Comparison of ENCODE assay signal across 18 cellular contexts in the genomic region with DNA sequence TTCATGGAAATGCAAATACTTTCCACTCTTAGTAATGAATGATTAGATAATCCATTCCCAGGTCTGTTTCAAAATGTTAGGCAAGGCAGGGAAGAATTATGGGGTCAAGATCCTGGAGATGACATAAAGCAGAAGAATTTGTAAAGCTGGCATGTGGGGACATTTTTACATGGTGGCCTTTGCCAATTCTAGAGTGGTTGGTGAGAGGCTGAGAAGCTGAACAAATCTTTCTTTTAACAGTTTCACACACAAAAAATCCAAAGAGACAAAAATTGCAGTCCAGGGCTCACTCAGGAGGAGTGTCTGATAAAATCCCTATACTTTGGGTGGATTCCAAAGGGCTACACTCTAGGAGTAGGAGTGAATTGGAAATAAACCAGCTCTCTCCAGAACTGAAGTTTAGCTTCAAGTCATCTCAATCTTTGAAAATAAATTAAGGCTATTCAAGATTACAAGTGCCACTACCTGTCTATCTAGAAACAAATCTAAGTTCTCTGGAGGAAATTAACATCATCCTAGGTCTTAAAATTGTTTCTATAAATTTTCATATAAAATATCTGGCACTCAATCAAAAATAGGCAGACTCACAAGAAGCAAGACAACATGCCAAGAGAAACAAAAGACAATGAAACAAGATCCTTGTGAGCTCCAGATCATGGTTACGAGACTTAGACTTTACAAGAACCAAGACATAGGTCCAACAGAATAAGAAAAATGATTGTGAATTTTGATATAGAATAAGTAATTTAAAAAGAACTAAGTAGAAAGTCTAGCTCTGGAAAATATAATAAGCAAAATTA.
DNase-seq lines count a peak whose midpoint lies in the region; ATAC-seq, FAIRE-seq and TF ChIP-seq lines count a peak whose summit lies in the region.
"Had no signal": no experiment of that assay in that cellular context is flagged by ENCODE, and none has a peak within 500 bp of the region (broad histone marks: within the 10 kb centered on the region; RNA-seq: fewer than 3 reads in every experiment).

No MANE protein-coding gene starts in this region.

- H3K27ac ChIP-seq in A549, result no peak overlapping the region
- H3K27ac ChIP-seq: KMS-11 had no signal

- no peak for TF ChIP-seq EP300 in A549 (IDR thresholded peaks at IDR 0.05)

- no peak for ATAC-seq in A549
- no peak for ATAC-seq in HG02938 (IDR thresholded peaks at IDR 0.05; ENCODE audit: unreplicated experiment)

- FAIRE-seq in A549 (lab: Jason Lieb, UNC) (peak; percentile 70), urothelium cell line (lab: Jason Lieb, UNC) (no peak)

- no peak for TF ChIP-seq POLR2A in A549 (IDR thresholded peaks at IDR 0.05; ENCODE audit: low read length)

- TF ChIP-seq RAD21 in A549 (conservative IDR thresholded peaks at IDR 0.05 in 1 of 2, IDR thresholded peaks at IDR 0.05 in 1 of 2), result no peak

- CTCF ChIA-PET in A549 (lab: Yijun Ruan, JAX), result interaction anchor here (0.6 to 1.3 kb wide), 3 partner anchors 9 to 380 kb away, joined by 3 to 5 read pairs (median 5); no protein-coding TSS in a partner anchor

- DNase-seq in A549 (ENCODE audit: low read depth in 1 of 2, low spot score in 1 of 2) (no peak), LNCaP clone FGC (ENCODE audit: low read depth) (peak; percentile 78), choroid plexus epithelial cell (ENCODE audit: low read depth) (peak; percentile 64), iris pigment epithelial cell (ENCODE audit: low read depth) (peak; percentile 42), urothelium cell line (ENCODE audit: low spot score) (no peak), NCI-H2029 treated with DMSO at 0.1 percent for 48 hours (lab: John Stamatoyannopoulos, UW) (no peak), LoVo (ENCODE audit: low spot score) (no peak)
- DNase-seq: C1 segment of cervical spinal cord; DND-41; MM.1S; NCI-H1105; NCI-H1694 treated with DMSO at 0.1 percent for 48 hours; NCI-H69; NK-92 treated with Interleukin-12 subunit alpha and Interleukin-12 subunit beta, amount 100 ng/mL, for 24 hours; RPMI8226; SIG-M5 had no signal

- H3K4me1 ChIP-seq in A549, result no peaks in the 10 kb centered on the region

- no peaks in the 10 kb centered on the region for H3K9me3 ChIP-seq in A549

- H3K4me2 ChIP-seq in A549, result no peak overlapping the region
- H3K4me2 ChIP-seq: KMS-11 had no signal

- 93% methylated on average over 1 of the region's 1 CpG for WGBS in A549 (ENCODE audit: missing lambda C conversion rate)

- H3K4me3 ChIP-seq in A549, result no peak overlapping the region
- H3K4me3 ChIP-seq in LNCaP clone FGC (ENCODE audit: low read depth, low read length), result no peak overlapping the region
- H3K4me3 ChIP-seq in choroid plexus epithelial cell (ENCODE audit: low read depth, low read length), result no peak overlapping the region

- POLR2A ChIA-PET in A549 (lab: Yijun Ruan, JAX), result interaction anchor here (0.6 to 0.7 kb wide), 2 partner anchors 46 to 73 kb away, joined by 3 read pairs; no protein-coding TSS in a partner anchor

- TF ChIP-seq CTCF in A549 (IDR thresholded peaks at IDR 0.05), result no peak
- TF ChIP-seq CTCF in LNCaP clone FGC (IDR thresholded peaks at IDR 0.05; ENCODE audit: control insufficient read depth, extremely low read depth, insufficient read depth), result no peak
- TF ChIP-seq CTCF in choroid plexus epithelial cell (conservative IDR thresholded peaks at IDR 0.05; ENCODE audit: low read depth, low read length), result no peak

TF ChIP-seq in A549, 52 proteins besides CTCF, POLR2A, EP300 and RAD21:
- TF ChIP-seq FOSB (CRISPR knock-in tag; IDR thresholded peaks at IDR 0.05) (no peak), JUN (IDR thresholded peaks at IDR 0.05) (no peak), SREBF2 (IDR thresholded peaks at IDR 0.05) (no peak), HEYL (CRISPR knock-in tag; IDR thresholded peaks at IDR 0.05) (no peak)
TF ChIP-seq in A549: peak in this region for 0.

Comparison
In these comparisons a context has a peak if more than half of its experiments do, and no peak if none do; other contexts are left out.
1. DNase-seq: peak in LNCaP clone FGC (single experiment), choroid plexus epithelial cell (single experiment) and iris pigment epithelial cell (single experiment); none in A549 (0 of 2), urothelium cell line (single experiment), NCI-H2029 treated with DMSO at 0.1 percent for 48 hours (single experiment) and LoVo (single experiment).